6 cellular contexts compared by ENCODE assay signal in the genomic region with DNA sequence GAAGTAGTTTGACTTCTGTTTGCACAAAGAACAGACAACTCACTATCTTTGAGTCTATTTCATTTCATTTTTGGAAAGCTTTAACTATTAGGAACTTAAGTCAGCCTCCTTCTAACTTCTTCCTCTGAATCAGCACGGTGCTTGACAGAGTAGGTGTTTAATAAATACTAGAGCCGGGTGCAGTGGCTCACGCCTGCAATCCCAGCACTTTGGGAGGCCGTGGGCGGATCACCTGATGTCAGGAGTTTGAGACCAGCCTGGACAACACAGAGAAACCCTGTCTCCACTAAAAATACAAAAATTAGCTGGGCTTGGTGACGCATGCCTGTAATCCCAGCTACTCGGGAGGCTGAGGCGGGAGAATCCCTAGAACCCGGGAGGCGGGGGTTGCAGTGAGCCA. TPM values are rescaled to one million over a fixed set of nuclear protein-coding genes. Genes with fewer than 3 reads are reported as not detected.
"Had no signal": no experiment of that assay in that cellular context is flagged by ENCODE, and none has a peak within 500 bp of the region (broad histone marks: within the 10 kb centered on the region; RNA-seq: fewer than 3 reads in every experiment).

No MANE protein-coding gene starts in this region.

RNA-seq across cellular contexts. Expression of a gene that starts 23.2 kb away (rescaled TPM):
- total RNA-seq: bronchial epithelial cell, PC-9 had no signal

RNA-seq across cellular contexts. Expression of a gene that starts 45.7 kb away (rescaled TPM):
- total RNA-seq: activated CD4-positive, alpha-beta memory T cell treated with anti-CD3 and anti-CD28 coated beads, Interleukin-2, amount 10 ng/mL, durations not matched to agents 7 days and 5 days; activated CD8-positive, alpha-beta memory T cell treated with anti-CD3 and anti-CD28 coated beads for 36 hours; ascending aorta; body of pancreas; bronchial epithelial cell; PC-9 had no signal
